Comparison of ENCODE assay signal across 8 cellular contexts in the genomic region with DNA sequence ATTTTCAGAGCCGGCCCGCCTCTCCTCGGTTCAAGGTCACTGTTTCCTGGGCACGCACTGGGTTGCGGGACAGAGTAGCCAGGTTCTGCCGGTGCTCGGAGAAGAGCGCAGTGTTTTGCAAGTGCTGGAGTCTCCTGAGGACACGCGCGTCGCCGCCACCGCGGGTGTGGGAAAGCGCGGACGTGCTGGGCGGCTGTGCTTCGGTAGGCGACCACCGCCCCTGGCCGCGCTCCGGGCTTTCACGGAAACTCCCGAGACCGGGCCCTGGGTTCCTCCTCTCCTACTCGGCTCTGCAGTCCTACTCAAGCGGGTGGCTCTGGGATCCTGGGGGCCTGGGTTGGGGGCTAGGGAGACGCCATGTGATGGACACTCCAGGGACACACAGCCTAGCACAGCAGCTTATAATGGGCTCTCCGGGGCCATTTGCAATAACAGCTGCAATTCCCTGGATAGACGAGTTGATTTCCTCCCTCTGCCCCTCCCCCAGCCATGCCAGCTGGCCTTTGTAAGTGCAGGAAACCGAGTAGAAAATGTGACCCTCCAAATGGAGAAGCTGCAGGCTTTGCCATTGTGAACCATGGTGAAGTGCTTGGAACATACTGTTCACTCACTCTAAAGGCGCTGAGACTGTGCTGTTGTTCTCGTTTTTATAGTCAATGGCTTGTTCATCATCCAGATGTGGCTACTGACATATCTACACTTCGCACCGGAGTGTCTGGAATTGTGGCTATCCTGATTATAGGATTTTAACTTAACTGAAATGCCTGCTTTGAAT. TPM values are rescaled to one million over a fixed set of nuclear protein-coding genes. Genes with fewer than 3 reads are reported as not detected.
DNase-seq lines count a peak whose midpoint lies in the region; ATAC-seq and TF ChIP-seq lines count a peak whose summit lies in the region.

No MANE protein-coding gene starts in this region.

- no peak for TF ChIP-seq CTCF in esophagus squamous epithelium (IDR thresholded peaks at IDR 0.05)

- DNase-seq in NCI-H1417 (lab: John Stamatoyannopoulos, UW) (peak; percentile 25 to 66 (median 56)), NCI-H1417 treated with DMSO at 0.1 percent for 48 hours (lab: John Stamatoyannopoulos, UW) (no peak), T-cell (peak in 8 of 34 experiments; percentile 2 to 22 (median 10)), esophagus squamous epithelium (lab: John Stamatoyannopoulos, UW) (no peak)
- no peak for DNase-seq in natural killer cell treated with Interleukin-12 subunit alpha and Interleukin-12 subunit beta and Interleukin-15 and Interleukin-18, amount 100 ng/mL, for 72 hours (ENCODE audit: low spot score)

- H3K36me3 Mint-ChIP-seq in T-cell = no peaks in the 10 kb centered on the region
- no peaks in the 10 kb centered on the region for H3K36me3 Mint-ChIP-seq in natural killer cell treated with Interleukin-12 subunit alpha and Interleukin-12 subunit beta and Interleukin-15 and Interleukin-18, amount 100 ng/mL, for 72 hours

- H3K27me3 ChIP-seq in esophagus squamous epithelium = no peaks in the 10 kb centered on the region

- 43 to 55% methylated on average over 11 to 23 of the region's 38 CpGs for WGBS in esophagus squamous epithelium, 2 donors

- POLR2A ChIA-PET in T-cell (lab: Charles Lee) = interaction anchor here in 1 of 2 donors (1.1 kb wide), 1 partner anchor 12 kb away, joined by 4 read pairs; no protein-coding TSS in a partner anchor

- H3K36me3 ChIP-seq in esophagus squamous epithelium = no peaks in the 10 kb centered on the region

- ATAC-seq in T-cell (replicated peaks in 1 of 4) (no peak), GM21723 (IDR thresholded peaks at IDR 0.05; ENCODE audit: unreplicated experiment) (no peak), GM18873 (IDR thresholded peaks at IDR 0.05; ENCODE audit: low FRiP score, unreplicated experiment) (no peak), GM19395 (IDR thresholded peaks at IDR 0.05; ENCODE audit: unreplicated experiment) (no peak)
- ATAC-seq in natural killer cell treated with Interleukin-12 subunit alpha and Interleukin-12 subunit beta and Interleukin-15 and Interleukin-18, amount 100 ng/mL, for 72 hours = no peak

- H3K9me3 ChIP-seq in esophagus squamous epithelium = no peaks in the 10 kb centered on the region

- H3K27me3 Mint-ChIP-seq in T-cell = no peaks in the 10 kb centered on the region
- no peaks in the 10 kb centered on the region for H3K27me3 Mint-ChIP-seq in natural killer cell treated with Interleukin-12 subunit alpha and Interleukin-12 subunit beta and Interleukin-15 and Interleukin-18, amount 100 ng/mL, for 72 hours

- peaks cover 11 to 38% (median 12%) of the 10 kb centered on the region in 3 donors for H3K4me1 ChIP-seq in esophagus squamous epithelium

- CTCF ChIA-PET in T-cell (lab: Charles Lee) = interaction anchor here in 1 of 2 donors (1.4 kb wide), 1 partner anchor 10 kb away, joined by 4 read pairs; no protein-coding TSS in a partner anchor

- H3K4me1 Mint-ChIP-seq in T-cell = peaks cover 28 to 41% (median 32%) of the 10 kb centered on the region in 3 donors
- H3K4me1 Mint-ChIP-seq in natural killer cell treated with Interleukin-12 subunit alpha and Interleukin-12 subunit beta and Interleukin-15 and Interleukin-18, amount 100 ng/mL, for 72 hours (ENCODE audit: low read depth in 2 of 2) = peaks cover 25 to 29% of the 10 kb centered on the region in 2 donors

- H3K9me3 Mint-ChIP-seq in T-cell = no peaks in the 10 kb centered on the region
- H3K9me3 Mint-ChIP-seq in natural killer cell treated with Interleukin-12 subunit alpha and Interleukin-12 subunit beta and Interleukin-15 and Interleukin-18, amount 100 ng/mL, for 72 hours = no peaks in the 10 kb centered on the region

- peak overlapping the region; percentile 70 to 98 (median 84) for H3K4me3 ChIP-seq in esophagus squamous epithelium

- H3K4me3 Mint-ChIP-seq in T-cell = peak overlapping the region; percentile 87 to 97 (median 92)
- peak overlapping the region; percentile 92 for H3K4me3 Mint-ChIP-seq in natural killer cell treated with Interleukin-12 subunit alpha and Interleukin-12 subunit beta and Interleukin-15 and Interleukin-18, amount 100 ng/mL, for 72 hours

- peak overlapping the region; percentile 89 to 99 (median 98) for H3K27ac ChIP-seq in esophagus squamous epithelium

- intact Hi-C loops in esophagus squamous epithelium (cut with DNase I) = no loop called here

- TF ChIP-seq POLR2A in esophagus squamous epithelium (IDR thresholded peaks at IDR 0.05) = peak in 1 of 4 donors; percentile 29

- peak overlapping the region; percentile 94 to 95 for H3K27ac Mint-ChIP-seq in T-cell
- peak overlapping the region; percentile 83 to 87 for H3K27ac Mint-ChIP-seq in natural killer cell treated with Interleukin-12 subunit alpha and Interleukin-12 subunit beta and Interleukin-15 and Interleukin-18, amount 100 ng/mL, for 72 hours

RNA-seq across cellular contexts. Expression of gene FRAT1, which starts 2.1 kb away (rescaled TPM):
- 10 to 100 TPM; 20.6 to 47.9 (median 23.4) TPM for total RNA-seq in T-cell
- total RNA-seq in esophagus squamous epithelium = 1 to 10 TPM; 1.7 to 6.1 (median 3.9) TPM
- total RNA-seq in natural killer cell treated with Interleukin-12 subunit alpha and Interleukin-12 subunit beta and Interleukin-15 and Interleukin-18, amount 100 ng/mL, for 72 hours = 1 to 10 TPM; 2.4 to 3.0 TPM

RNA-seq across cellular contexts. Expression of gene FRAT2, which starts 13.3 kb away (rescaled TPM):
- total RNA-seq in T-cell (10 to 100 TPM; 23.3 to 29.0 (median 28.3) TPM), esophagus squamous epithelium (10 to 100 TPM; 16.6 to 29.4 (median 20.3) TPM)
- total RNA-seq in natural killer cell treated with Interleukin-12 subunit alpha and Interleukin-12 subunit beta and Interleukin-15 and Interleukin-18, amount 100 ng/mL, for 72 hours = 1 to 10 TPM; 7.1 to 8.7 TPM

RNA-seq across cellular contexts. Expression of gene ARHGAP19, which starts 28.8 kb away (rescaled TPM):
- total RNA-seq in T-cell (10 to 100 TPM; 11.0 to 18.9 (median 15.0) TPM), esophagus squamous epithelium (10 to 100 TPM in 1 of 4 donors, 1 to 10 TPM in 3; 3.7 to 15.4 (median 7.5) TPM)
- total RNA-seq in natural killer cell treated with Interleukin-12 subunit alpha and Interleukin-12 subunit beta and Interleukin-15 and Interleukin-18, amount 100 ng/mL, for 72 hours = 10 to 100 TPM; 38.2 to 40.2 TPM

Comparison
In these comparisons a context has a peak if more than half of its experiments do, and no peak if none do; other contexts are left out.
1. DNase-seq: peak in NCI-H1417 (3 of 3); none in NCI-H1417 treated with DMSO at 0.1 percent for 48 hours (single experiment), esophagus squamous epithelium (single experiment) and natural killer cell treated with Interleukin-12 subunit alpha and Interleukin-12 subunit beta and Interleukin-15 and Interleukin-18, amount 100 ng/mL, for 72 hours (single experiment).